Comparison of ENCODE assay signal across 10 cellular contexts in the genomic region with DNA sequence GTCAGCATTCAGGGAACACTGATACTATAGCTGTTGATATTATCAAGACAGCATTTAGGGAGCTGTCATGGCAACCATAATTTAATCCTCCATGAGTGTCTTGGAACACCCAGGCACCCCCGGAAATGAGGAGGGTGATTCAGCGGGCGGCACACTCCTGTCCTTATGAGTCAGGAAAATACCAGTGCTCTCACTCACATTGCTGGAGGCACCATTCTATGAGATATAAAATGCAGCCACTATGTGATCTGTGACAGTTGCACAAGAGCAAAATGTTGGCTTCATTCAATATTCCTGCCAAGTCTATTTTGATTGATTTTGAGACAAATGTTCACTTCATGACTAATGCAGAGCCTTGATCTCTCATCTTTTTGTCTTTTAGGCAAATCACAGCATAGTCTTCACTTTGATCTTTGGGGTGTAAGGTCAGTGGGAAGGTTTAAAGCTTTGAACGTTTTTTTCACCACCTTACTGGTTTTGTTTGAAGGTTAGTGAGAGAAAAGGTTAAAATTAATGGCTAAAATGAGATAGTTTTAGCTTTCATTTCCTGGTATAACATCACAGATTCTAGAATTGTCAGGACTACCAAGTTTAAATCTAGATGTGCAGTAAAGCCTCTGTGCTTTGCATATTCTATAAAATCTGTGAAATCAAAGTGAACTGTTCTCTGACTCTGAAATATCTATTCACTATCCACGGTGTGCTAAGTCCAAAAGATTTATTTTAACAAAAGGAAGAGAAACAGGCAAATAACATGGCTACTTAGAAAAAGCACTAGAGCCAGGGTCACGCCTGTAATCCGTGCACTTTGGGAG. TPM values are rescaled to one million over a fixed set of nuclear protein-coding genes. Genes with fewer than 3 reads are reported as not detected.
DNase-seq lines count a peak whose midpoint lies in the region; ATAC-seq, FAIRE-seq and TF ChIP-seq lines count a peak whose summit lies in the region.
"Had no signal": no experiment of that assay in that cellular context is flagged by ENCODE, and none has a peak within 500 bp of the region (broad histone marks: within the 10 kb centered on the region; RNA-seq: fewer than 3 reads in every experiment).

No MANE protein-coding gene starts in this region.

- peak overlapping the region; percentile 36; the same call in 1 of the 2 replicates for H3K27ac ChIP-seq in HUES6 (ENCODE audit: low read depth, low read length)
- H3K27ac ChIP-seq in GM12878 (ENCODE audit: control insufficient read depth, insufficient read depth) = no peak overlapping the region

- no TSS peak for BruUV-seq in GM12878 (replicated peaks; lab: Mats Ljungman, UMichigan)

- peak; percentile 42 for ATAC-seq in GM12878

- RAD21 ChIA-PET in GM12878 (lab: Charles Lee; ENCODE audit: unreplicated experiment) = interaction anchor here (1.0 to 1.5 kb wide), 4 partner anchors 12 to 79 kb away, joined by 3 read pairs; no protein-coding TSS in a partner anchor

- H3K27me3 ChIP-seq in HUES6 (ENCODE audit: control insufficient read depth, insufficient read depth, low read length) (no peaks in the 10 kb centered on the region), GM12878 (replicated peaks in 1 of 2; ENCODE audit: control insufficient read depth in 2 of 2, insufficient read depth in 2 of 2, low read length in 1 of 2) (no peaks in the 10 kb centered on the region)

- FAIRE-seq in GM12878 (lab: Jason Lieb, UNC) (peak; percentile 74), frontal cortex (lab: Jason Lieb, UNC) (no peak)
- FAIRE-seq: endometrium, TTC549 had no signal

- CTCF ChIA-PET in GM12878 (lab: Yijun Ruan, JAX) = interaction anchor here (1.1 to 1.9 kb wide), 2 partner anchors 11 to 79 kb away, joined by 3 to 9 read pairs; no protein-coding TSS in a partner anchor

- no peak for TF ChIP-seq RAD21 in GM12878 (IDR thresholded peaks at IDR 0.05; ENCODE audit: insufficient read depth, low read depth, low read length)

- POLR2A ChIA-PET in GM12878 (lab: Charles Lee) = interaction anchor here (0.6 kb wide), 1 partner anchor 216 kb away, joined by 6 read pairs; no protein-coding TSS in a partner anchor

- H2AFZ ChIP-seq in GM12878 (ENCODE audit: control insufficient read depth, low read depth, low read length) = 0 out of 2 replicates have a peak overlapping the region, but pooled peaks have one; percentile 12

- peaks cover 29% of the 10 kb centered on the region for H3K4me1 ChIP-seq in HUES6 (ENCODE audit: control insufficient read depth, insufficient read depth, low read length)
- H3K4me1 ChIP-seq in GM12878 (ENCODE audit: control insufficient read depth, insufficient read depth, low read length) = no peaks in the 10 kb centered on the region

- TF ChIP-seq POLR2A in GM12878 (IDR thresholded peaks at IDR 0.05; ENCODE audit: low read depth, low read length) = no peak

- DNase-seq in AG09309 (ENCODE audit: low read depth) (peak; percentile 85), GM12878 (ENCODE audit: low read depth, low spot score) (no peak), lung microvascular endothelial cell (ENCODE audit: low read depth in 2 of 2) (peak; percentile 30 to 95), frontal cortex (ENCODE audit: low spot score in 2 of 2) (no peak), SKM-1 (lab: John Stamatoyannopoulos, UW; ENCODE audit: unreplicated experiment) (no peak), NK-92 (lab: John Stamatoyannopoulos, UW; ENCODE audit: unreplicated experiment) (no peak)
- no peak for DNase-seq in stimulated activated CD4-positive, alpha-beta T cell treated with anti-CD3 and anti-CD28 coated beads, Interleukin-4, amount 100 ng/mL, for 4 hours

- H3K36me3 ChIP-seq in HUES6 (ENCODE audit: control insufficient read depth, insufficient read depth, low read length) (no peaks in the 10 kb centered on the region), GM12878 (ENCODE audit: control insufficient read depth in 2 of 2, insufficient read depth in 2 of 2, low read length in 1 of 2) (no peaks in the 10 kb centered on the region)

- TF ChIP-seq EP300 in GM12878 (IDR thresholded peaks at IDR 0.05; ENCODE audit: borderline replicate concordance in 1 of 2, control insufficient read depth in 1 of 2, low read depth in 2 of 2, low read length in 2 of 2) = no peak

- H4K20me1 ChIP-seq in GM12878 (ENCODE audit: control insufficient read depth, insufficient read depth) = no peaks in the 10 kb centered on the region

- no peak overlapping the region; the same call in 1 of the 2 replicates for H3K4me2 ChIP-seq in GM12878 (ENCODE audit: control insufficient read depth, insufficient read depth)

- WGBS in GM12878 (ENCODE audit: insufficient coverage, insufficient replicate concordance, low lambda C conversion rate, missing lambda C conversion rate) = 38% methylated on average over 7 of the region's 7 CpGs

- SMC1A ChIA-PET in GM12878 (lab: Charles Lee; ENCODE audit: uncharacterized antibody, unreplicated experiment) = interaction anchor here (0.6 to 1.4 kb wide), 3 partner anchors 75 to 191 kb away, joined by 3 to 4 read pairs (median 3); no protein-coding TSS in a partner anchor

- no peak for TF ChIP-seq CTCF in AG09309 (IDR thresholded peaks at IDR 0.05; ENCODE audit: control insufficient read depth, insufficient read depth, low read depth, low read length, missing control alignments)
- TF ChIP-seq CTCF in GM12878 (IDR thresholded peaks at IDR 0.05 in 2 of 3, conservative IDR thresholded peaks at IDR 0.05 in 1 of 3; ENCODE audit: control insufficient read depth in 2 of 3, extremely low read depth in 1 of 3, insufficient read depth in 1 of 3, low read depth in 3 of 3, low read length in 3 of 3) = no peak

- no peaks in the 10 kb centered on the region for H3K79me2 ChIP-seq in GM12878 (ENCODE audit: control insufficient read depth, insufficient read depth, low read length)

- intact Hi-C loops in GM12878 (cut with micrococcal nuclease; ENCODE audit: unreplicated experiment) = loop anchor here (5.0 kb wide), 1 partner anchor 51 kb away; no protein-coding TSS in a partner anchor

- H3K9me3 ChIP-seq in HUES6 (ENCODE audit: control insufficient read depth, insufficient read depth, low read depth, low read length) (no peaks in the 10 kb centered on the region), GM12878 (replicated peaks; ENCODE audit: control insufficient read depth, insufficient read depth, low read length) (no peaks in the 10 kb centered on the region)

- peak overlapping the region; percentile 1 for H3K9ac ChIP-seq in HUES6 (ENCODE audit: low read length)
- no peak overlapping the region for H3K9ac ChIP-seq in GM12878 (ENCODE audit: control insufficient read depth, insufficient read depth, low read length)

- no peak overlapping the region for H3K4me3 ChIP-seq in AG09309 (ENCODE audit: control insufficient read depth, low read depth, low read length)
- no peak overlapping the region for H3K4me3 ChIP-seq in HUES6 (ENCODE audit: low read depth, low read length)
- no peak overlapping the region for H3K4me3 ChIP-seq in GM12878

- in situ Hi-C loops in GM12878 (cut with MboI) = no loop called here

TF ChIP-seq in GM12878, 131 proteins besides CTCF, POLR2A, EP300 and RAD21:
- TF ChIP-seq EGR1 (IDR thresholded peaks at IDR 0.05; ENCODE audit: borderline replicate concordance in 1 of 2, low read depth in 2 of 2, low read length in 2 of 2) (no peak), TCF7 (IDR thresholded peaks at IDR 0.05; ENCODE audit: borderline replicate concordance) (peak; percentile 73; the same call in 1 of the 2 replicates), SREBF2 (IDR thresholded peaks at IDR 0.05; ENCODE audit: low read length) (no peak)

RNA-seq across cellular contexts. Expression of gene ARHGAP12, which starts 12.4 kb away (rescaled TPM):
- total RNA-seq in GM12878 (2013; cell fraction: nucleolus; rRNA removed) = 88.4 and 89.2 TPM in 2 replicates
- total RNA-seq in GM12878 (2014; rRNA removed) (9.7 and 12.2 TPM in 2 replicates), GM12878 (2014; rRNA removed; fragmentation: Illumina TruSeq; extraction: Trizol) (12.9 and 13.5 TPM in 2 replicates), GM12878 (2021) (7.4 and 8.2 TPM in 2 replicates), lung microvascular endothelial cell (20.3 and 26.0 TPM in 2 replicates), frontal cortex (58.7 TPM)
- polyA plus RNA-seq in GM12878 (2011; ENCODE audit: low read depth) = 3.6 TPM
- polyA plus RNA-seq in GM12878 (2011; rRNA removed) (15.6 and 25.0 TPM in 2 replicates), GM12878 (2014; fragmentation: Illumina TruSeq; extraction: Trizol) (9.4 and 12.2 TPM in 2 replicates), GM12878 (2014; fragmentation: Nextera tagmentation; extraction: Ambion mirVana) (1 to 10 TPM; 5.4 to 7.7 TPM), GM12878 (2014; rRNA removed) (5.6 and 7.4 TPM in 2 replicates), GM12878 (2016; fragmentation: Nextera tagmentation; extraction: Ambion mirVana) (10 to 100 TPM in 1 of 2 experiments, 1 to 10 TPM in 1; 6.0 to 10.6 TPM)
- polyA plus RNA-seq in GM12878 (2011; cell fraction: cytosol; rRNA removed) = 4.1 and 4.9 TPM in 2 replicates
- polyA plus RNA-seq in GM12878 (2011; cell fraction: nucleus; rRNA removed) = 17.7 and 21.0 TPM in 2 replicates
- 7.6 and 11.1 TPM in 2 replicates for polyA plus RNA-seq in GM12878 (2012)
- 16.9 and 22.2 TPM in 2 replicates for polyA minus RNA-seq in GM12878 (2011; rRNA and poly(A)+ RNA removed)
- 7.8 and 11.5 TPM in 2 replicates for polyA minus RNA-seq in GM12878 (2011; cell fraction: cytosol; rRNA and poly(A)+ RNA removed)
- polyA minus RNA-seq in GM12878 (2011; cell fraction: nucleus; rRNA and poly(A)+ RNA removed) = 21.4 and 24.6 TPM in 2 replicates

Comparison
In these comparisons a context has a peak if more than half of its experiments do, and no peak if none do; other contexts are left out.
1. DNase-seq: peak in AG09309 (single experiment) and lung microvascular endothelial cell (2 of 2); none in GM12878 (single experiment), frontal cortex (0 of 2), stimulated activated CD4-positive, alpha-beta T cell treated with anti-CD3 and anti-CD28 coated beads, Interleukin-4, amount 100 ng/mL, for 4 hours (0 of 2), SKM-1 (single experiment) and NK-92 (single experiment).